Comparison of ENCODE assay signal across 8 cellular contexts in genomic region chr22:50343541-50343935, GRCh38. TPM values are rescaled to one million over a fixed set of nuclear protein-coding genes. Genes with fewer than 3 reads are reported as not detected.
DNase-seq lines count a peak whose midpoint lies in the region; ATAC-seq and TF ChIP-seq lines count a peak whose summit lies in the region.

No MANE protein-coding gene starts in this region.

- POLR2A ChIA-PET in naive thymus-derived CD4-positive, alpha-beta T cell (lab: Charles Lee), result interaction anchor here (0.6 to 1.0 kb wide), 2 partner anchors 29 to 155 kb away, joined by 3 read pairs; no protein-coding TSS in a partner anchor

- intact Hi-C loops in naive thymus-derived CD4-positive, alpha-beta T cell (cut with micrococcal nuclease), result loop anchor here (1.0 to 5.0 kb wide), 6 partner anchors 29 to 277 kb away; partner anchors contain the start of genes SCO2 (in 1 of the 2) and SELENOO (in 1 of the 2)

- no peak for TF ChIP-seq CTCF in AG09309 (IDR thresholded peaks at IDR 0.05; ENCODE audit: control insufficient read depth, insufficient read depth, low read depth, low read length, missing control alignments)
- TF ChIP-seq CTCF in coronary artery (IDR thresholded peaks at IDR 0.05), result no peak

- no peaks in the 10 kb centered on the region for H3K27me3 ChIP-seq in naive thymus-derived CD4-positive, alpha-beta T cell (ENCODE audit: control insufficient read depth in 2 of 2, insufficient read depth in 2 of 2, low read length in 2 of 2)

- no peaks in the 10 kb centered on the region for H3K27me3 Mint-ChIP-seq in naive thymus-derived CD4-positive, alpha-beta T cell

- H3K27ac ChIP-seq in KOPT-K1 (ENCODE audit: low read depth, low read length, poor library complexity, severe bottlenecking) (peak overlapping the region; percentile 75), coronary artery (peak overlapping the region; percentile 62 to 87)
- peak overlapping the region; percentile 96 for H3K27ac ChIP-seq in naive thymus-derived CD4-positive, alpha-beta T cell (ENCODE audit: low read depth, low read length)

- H3K36me3 Mint-ChIP-seq in naive thymus-derived CD4-positive, alpha-beta T cell, result no peaks in the 10 kb centered on the region

- H3K4me1 ChIP-seq in naive thymus-derived CD4-positive, alpha-beta T cell (ENCODE audit: control insufficient read depth in 2 of 2, insufficient read depth in 2 of 2, low read length in 2 of 2), result peaks cover 20 to 25% of the 10 kb centered on the region in 2 donors

- no peaks in the 10 kb centered on the region for H3K9me3 Mint-ChIP-seq in naive thymus-derived CD4-positive, alpha-beta T cell

- ATAC-seq in naive thymus-derived CD4-positive, alpha-beta T cell, result no peak
- ATAC-seq in GM18873 (IDR thresholded peaks at IDR 0.05; ENCODE audit: low FRiP score, unreplicated experiment) (no peak), HG03432 (IDR thresholded peaks at IDR 0.05; ENCODE audit: unreplicated experiment) (no peak)

- peak overlapping the region in 6 of 10 donors; percentile 35 to 86 (median 67) for H3K4me3 Mint-ChIP-seq in naive thymus-derived CD4-positive, alpha-beta T cell

- CTCF ChIA-PET in naive thymus-derived CD4-positive, alpha-beta T cell (lab: Charles Lee), result interaction anchor here (0.6 kb wide), 1 partner anchor 44 kb away, joined by 3 read pairs; no protein-coding TSS in a partner anchor

- H3K4me3 ChIP-seq in AG09309 (ENCODE audit: control insufficient read depth, low read depth, low read length) (peak overlapping the region; percentile 74), coronary artery (peak overlapping the region; percentile 94)
- peak overlapping the region; percentile 76 for H3K4me3 ChIP-seq in naive thymus-derived CD4-positive, alpha-beta T cell (ENCODE audit: low read length)

- H3K4me1 Mint-ChIP-seq in naive thymus-derived CD4-positive, alpha-beta T cell, result peaks cover 0 to 18% (median 9%) of the 10 kb centered on the region in 7 donors

- peaks cover 24% of the 10 kb centered on the region for H3K36me3 ChIP-seq in KOPT-K1 (ENCODE audit: insufficient read depth, low read length)
- H3K36me3 ChIP-seq in naive thymus-derived CD4-positive, alpha-beta T cell (ENCODE audit: control insufficient read depth in 2 of 3, insufficient read depth in 3 of 3, low read length in 3 of 3), result peaks cover 0 to 5% (median 0%) of the 10 kb centered on the region in 3 experiments

- no peaks in the 10 kb centered on the region for H3K9me3 ChIP-seq in KOPT-K1 (ENCODE audit: insufficient read depth, low read length, poor library complexity, severe bottlenecking)
- no peaks in the 10 kb centered on the region for H3K9me3 ChIP-seq in naive thymus-derived CD4-positive, alpha-beta T cell (ENCODE audit: control insufficient read depth in 2 of 3, low read length in 3 of 3)

- H3K27ac Mint-ChIP-seq in naive thymus-derived CD4-positive, alpha-beta T cell, result peak overlapping the region in 3 of 9 donors; percentile 38 to 54 (median 50)

- DNase-seq in AG09309 (ENCODE audit: low read depth), result no peak
- DNase-seq in coronary artery (ENCODE audit: low spot score), result no peak
- peak in 1 of 9 donors; percentile 25 for DNase-seq in naive thymus-derived CD4-positive, alpha-beta T cell
- no peak for DNase-seq in NCI-H526 treated with DMSO at 0.1 percent for 48 hours (lab: John Stamatoyannopoulos, UW)
- DNase-seq in activated CD4-positive, CD25-positive, alpha-beta regulatory T cell treated with anti-CD3 and anti-CD28 coated beads, Interleukin-2, amount 50 U/mL, for 72 hours, result no peak

RNA-seq across cellular contexts. Expression of gene PPP6R2, which starts 0.4 kb away (rescaled TPM):
- total RNA-seq in naive thymus-derived CD4-positive, alpha-beta T cell, result 10 to 100 TPM; 57.8 to 88.1 (median 78.1) TPM
- polyA plus RNA-seq in naive thymus-derived CD4-positive, alpha-beta T cell, result 10 to 100 TPM; 17.0 to 38.8 TPM

RNA-seq across cellular contexts. Expression of gene DENND6B, which starts 16.7 kb away (rescaled TPM):
- total RNA-seq in naive thymus-derived CD4-positive, alpha-beta T cell, result 1 to 10 TPM; 2.1 to 4.0 (median 2.8) TPM
- under 1 TPM; 0.19 to 0.61 TPM for polyA plus RNA-seq in naive thymus-derived CD4-positive, alpha-beta T cell

RNA-seq across cellular contexts. Expression of gene PLXNB2, which starts 36.1 kb away (rescaled TPM):
- total RNA-seq in naive thymus-derived CD4-positive, alpha-beta T cell, result 100 to 1,000 TPM in 1 of 5 experiments, 10 to 100 TPM in 2, 1 to 10 TPM in 2; 2.9 to 138 (median 12.6) TPM
- polyA plus RNA-seq in naive thymus-derived CD4-positive, alpha-beta T cell, result under 1 TPM; 0.05 to 0.32 TPM
